In the genomic region with DNA sequence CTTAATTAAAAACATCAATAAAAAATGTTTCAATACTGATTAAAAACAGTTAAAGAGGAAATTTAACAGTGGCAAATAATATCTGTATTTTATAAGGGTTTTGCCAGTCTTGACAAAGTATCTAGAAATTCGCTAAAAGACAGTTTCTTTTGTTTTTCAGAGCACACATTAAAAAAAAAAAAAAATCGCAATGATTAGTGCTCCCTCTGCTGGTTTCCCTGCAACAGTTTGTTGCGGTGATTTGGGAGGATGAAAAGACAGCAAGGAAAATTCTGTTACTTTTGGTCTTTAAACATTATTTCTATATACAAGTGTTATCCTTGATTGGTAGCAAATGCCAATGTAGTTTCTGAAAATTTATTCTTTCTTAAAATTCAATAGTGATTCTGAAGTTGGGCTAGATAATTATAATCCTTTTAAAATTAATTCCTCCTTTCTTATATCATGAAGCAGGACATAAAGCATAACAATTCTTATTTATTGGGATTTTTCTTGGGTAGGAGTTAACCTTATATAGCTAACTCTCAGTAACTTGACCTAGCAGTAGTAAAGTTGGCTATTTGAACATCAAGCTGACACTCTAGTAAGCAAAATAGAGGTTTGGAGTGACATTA, we compare ENCODE assay signal across 8 cellular contexts. TPM values are rescaled to one million over a fixed set of nuclear protein-coding genes. Genes with fewer than 3 reads are reported as not detected.
DNase-seq lines count a peak whose midpoint lies in the region; ATAC-seq and TF ChIP-seq lines count a peak whose summit lies in the region.

No MANE protein-coding gene starts in this region.

- no peaks in the 10 kb centered on the region for H3K27me3 ChIP-seq in ACC112 (ENCODE audit: insufficient read depth, low read length)
- H3K27me3 ChIP-seq in GM23248 (replicated peaks; ENCODE audit: insufficient read depth) = no peaks in the 10 kb centered on the region
- no peaks in the 10 kb centered on the region for H3K27me3 ChIP-seq in SJCRH30
- no peaks in the 10 kb centered on the region for H3K27me3 ChIP-seq in stomach

- no peak overlapping the region for H2AFZ ChIP-seq in ACC112 (ENCODE audit: low read length, unreplicated experiment)
- H2AFZ ChIP-seq in GM23248 = peak overlapping the region; percentile 63

- H3K36me3 ChIP-seq in ACC112 (ENCODE audit: insufficient read depth, low read length) (no peaks in the 10 kb centered on the region), GM23248 (ENCODE audit: low read depth) (no peaks in the 10 kb centered on the region), SJCRH30 (no peaks in the 10 kb centered on the region), stomach (no peaks in the 10 kb centered on the region)

- H3K9me3 ChIP-seq in GM23248 (ENCODE audit: low read depth) (no peaks in the 10 kb centered on the region), SJCRH30 (replicated peaks) (no peaks in the 10 kb centered on the region; the same call in 1 of the 2 replicates), stomach (no peaks in the 10 kb centered on the region)

- peak overlapping the region; percentile 61 for H3K9ac ChIP-seq in GM23248

- no peaks in the 10 kb centered on the region for H3F3A ChIP-seq in GM23248 (ENCODE audit: insufficient read depth)

- H3K79me2 ChIP-seq in ACC112 (ENCODE audit: control insufficient read depth, insufficient read depth, low read length, unreplicated experiment) (no peaks in the 10 kb centered on the region), GM23248 (ENCODE audit: insufficient read depth) (no peaks in the 10 kb centered on the region)

- ATAC-seq in GM18868 (IDR thresholded peaks at IDR 0.05; ENCODE audit: unreplicated experiment) = no peak

- 2% methylated on average over 3 of the region's 3 CpGs for WGBS in GM23248 (ENCODE audit: low coverage in 1 of 2, low lambda C conversion rate in 2 of 2, missing lambda C conversion rate in 2 of 2), 2 experiments
- 0 to 3% (median 1%) methylated on average over 3 of the region's 3 CpGs for WGBS in stomach, 5 donors

- DNase-seq in GM23248 = peak; percentile 67
- peak in 1 of 2 experiments; percentile 60 for DNase-seq in SJCRH30
- DNase-seq in fibroblast of pulmonary artery (ENCODE audit: low read depth) = peak; percentile 64
- DNase-seq in stomach = no peak
- no peak for DNase-seq in stimulated activated CD8-positive, alpha-beta memory T cell treated with anti-CD3 and anti-CD28 coated beads, Interleukin-4, amount 100 ng/mL, for 48 hours
- DNase-seq in activated CD8-positive, alpha-beta memory T cell treated with anti-CD3 and anti-CD28 coated beads, Interleukin-2, amount 50 U/mL, for 48 hours = no peak

- no peak for TF ChIP-seq POLR2A in stomach (IDR thresholded peaks at IDR 0.05)

- no peak overlapping the region for H3K27ac ChIP-seq in ACC112 (ENCODE audit: low read depth, low read length)
- H3K27ac ChIP-seq in GM23248 = no peak overlapping the region
- H3K27ac ChIP-seq in SJCRH30 = peak overlapping the region; percentile 41
- no peak overlapping the region for H3K27ac ChIP-seq in stomach

- H3K4me2 ChIP-seq in GM23248 (ENCODE audit: unreplicated experiment) = peak overlapping the region; percentile 78

- TF ChIP-seq EP300 in stomach (IDR thresholded peaks at IDR 0.05) = no peak

- peak overlapping the region; percentile 62 for H3K4me3 ChIP-seq in ACC112 (ENCODE audit: low read depth, low read length)
- peak overlapping the region; percentile 56 for H3K4me3 ChIP-seq in GM23248
- H3K4me3 ChIP-seq in SJCRH30 = peak overlapping the region; percentile 21; the same call in 1 of the 2 replicates
- no peak overlapping the region for H3K4me3 ChIP-seq in fibroblast of pulmonary artery (replicated peaks; ENCODE audit: low read depth, low read length)
- no peak overlapping the region for H3K4me3 ChIP-seq in stomach

- intact Hi-C loops in stomach (cut with DNase I; ENCODE audit: low total_unique reads) = no loop called here

- in situ Hi-C loops in GM23248 (cut with MboI) = loop anchor here (10.0 to 25.0 kb wide), 2 partner anchors 589 to 952 kb away; partner anchors contain the start of gene RBM26

- TF ChIP-seq CTCF in fibroblast of pulmonary artery (IDR thresholded peaks at IDR 0.05; ENCODE audit: low read length, missing control alignments) (peak; percentile 85), stomach (IDR thresholded peaks at IDR 0.05) (peak in 5 of 7 experiments; percentile 69 to 75 (median 70))

- H3K9me2 ChIP-seq in GM23248 (ENCODE audit: insufficient read depth) = no peaks in the 10 kb centered on the region

- no peaks in the 10 kb centered on the region for H4K20me1 ChIP-seq in GM23248 (ENCODE audit: insufficient read depth)

- H3K4me1 ChIP-seq in ACC112 (ENCODE audit: control insufficient read depth, insufficient read depth, low read length, unreplicated experiment) (peaks cover 20% of the 10 kb centered on the region), GM23248 (ENCODE audit: insufficient read depth) (peaks cover 5% of the 10 kb centered on the region; the same call in 1 of the 2 replicates), SJCRH30 (peaks cover 30% of the 10 kb centered on the region), stomach (peaks cover 0 to 14% (median 6%) of the 10 kb centered on the region in 4 donors)

RNA-seq across cellular contexts. Expression of gene SPRY2, which starts 23.1 kb away (rescaled TPM):
- 11.6 and 22.3 TPM in 2 replicates for total RNA-seq in GM23248 (2014; rRNA removed; shearing (Covaris generic))
- polyA plus RNA-seq in GM23248 (2016; fragmentation: Nextera tagmentation; extraction: Ambion mirVana) (11.8 and 12.5 TPM in 2 replicates), stomach (10 to 100 TPM; 13.6 to 23.1 (median 17.2) TPM)
- total RNA-seq in SJCRH30 (2014; rRNA removed; shearing (Covaris generic)) = 121 and 122 TPM in 2 replicates
- 10 to 100 TPM in 4 of 5 donors, 1 to 10 TPM in 1; 4.0 to 33.2 (median 24.0) TPM for total RNA-seq in stomach

Comparison
In these comparisons a context has a peak if more than half of its experiments do, and no peak if none do; other contexts are left out.
1. H3K4me3 ChIP-seq: peak in ACC112 (single experiment), GM23248 (single experiment) and SJCRH30 (single experiment); none in fibroblast of pulmonary artery (single experiment) and stomach (0 of 4).
2. DNase-seq: peak in GM23248 (single experiment) and fibroblast of pulmonary artery (single experiment); none in stomach (single experiment), stimulated activated CD8-positive, alpha-beta memory T cell treated with anti-CD3 and anti-CD28 coated beads, Interleukin-4, amount 100 ng/mL, for 48 hours (single experiment) and activated CD8-positive, alpha-beta memory T cell treated with anti-CD3 and anti-CD28 coated beads, Interleukin-2, amount 50 U/mL, for 48 hours (single experiment).